Comparison of ENCODE assay signal across 9 cellular contexts in genomic region chr10:88992945-88993537, GRCh38. TPM values are rescaled to one million over a fixed set of nuclear protein-coding genes. Genes with fewer than 3 reads are reported as not detected.
DNase-seq lines count a peak whose midpoint lies in the region; ATAC-seq, FAIRE-seq and TF ChIP-seq lines count a peak whose summit lies in the region.
"Had no signal": no experiment of that assay in that cellular context is flagged by ENCODE, and none has a peak within 500 bp of the region (broad histone marks: within the 10 kb centered on the region; RNA-seq: fewer than 3 reads in every experiment).

No MANE protein-coding gene starts in this region.

- WGBS in psoas muscle, 3 donors = 40 to 50% (median 43%) methylated on average over 3 of the region's 3 CpGs

- H3K9ac ChIP-seq in OCI-LY3 (ENCODE audit: low read length) = peak overlapping the region; percentile 87

- H3K27ac ChIP-seq in OCI-LY3 (ENCODE audit: low read length) (peak overlapping the region; percentile 89), psoas muscle (peak overlapping the region; percentile 6)

- H3K4me1 ChIP-seq in OCI-LY3 (ENCODE audit: low read length) (peaks cover 63% of the 10 kb centered on the region), psoas muscle (peaks cover 4% of the 10 kb centered on the region)

- H3K4me2 ChIP-seq in OCI-LY3 (ENCODE audit: low read length) = peak overlapping the region; percentile 89

- peak; percentile 38 for DNase-seq in Daoy (ENCODE audit: low read depth)
- no peak for DNase-seq in psoas muscle
- DNase-seq in RCC 7860 (ENCODE audit: low spot score) = no peak
- DNase-seq in NCI-H526 treated with DMSO at 0.1 percent for 48 hours (lab: John Stamatoyannopoulos, UW) = no peak

- 0 out of 2 replicates have a peak overlapping the region, but pooled peaks have one; percentile 14 for H2AFZ ChIP-seq in OCI-LY3 (ENCODE audit: low read depth, low read length)

- FAIRE-seq in endometrium (lab: Jason Lieb, UNC) (peak; percentile 50), RCC 7860 (lab: Jason Lieb, UNC) (no peak)

- H3K79me2 ChIP-seq in OCI-LY3 (ENCODE audit: low read length) = peaks cover 59% of the 10 kb centered on the region

- H3K27me3 ChIP-seq in OCI-LY3 (ENCODE audit: low read depth, low read length) = no peaks in the 10 kb centered on the region
- H3K27me3 ChIP-seq in psoas muscle (ENCODE audit: insufficient read depth in 3 of 3, low read length in 2 of 3) = no peaks in the 10 kb centered on the region

- H3K36me3 ChIP-seq in OCI-LY3 (replicated peaks; ENCODE audit: low read depth, low read length) = no peaks in the 10 kb centered on the region
- H3K36me3 ChIP-seq in psoas muscle (ENCODE audit: insufficient read depth in 1 of 2, low read depth in 1 of 2) = no peaks in the 10 kb centered on the region

- intact Hi-C loops in psoas muscle (cut with DNase I) = no loop called here

- ATAC-seq in psoas muscle (no peak), HG03439 (IDR thresholded peaks at IDR 0.05; ENCODE audit: unreplicated experiment) (no peak), GM19035 (IDR thresholded peaks at IDR 0.05; ENCODE audit: unreplicated experiment) (no peak)
- ATAC-seq: esophagus mucosa had no signal

- TF ChIP-seq CTCF in OCI-LY3 (IDR thresholded peaks at IDR 0.05; ENCODE audit: low read depth, low read length) (no peak), psoas muscle (IDR thresholded peaks at IDR 0.05) (no peak)

- H3K9me3 ChIP-seq in OCI-LY3 (ENCODE audit: insufficient read depth, low read length) (no peaks in the 10 kb centered on the region), psoas muscle (no peaks in the 10 kb centered on the region)

- H4K20me1 ChIP-seq in OCI-LY3 (ENCODE audit: insufficient read depth, low read length) = no peaks in the 10 kb centered on the region

- H3K4me3 ChIP-seq in OCI-LY3 (ENCODE audit: low read length) (peak overlapping the region; percentile 96), psoas muscle (peak overlapping the region; percentile 92)

RNA-seq across cellular contexts. Expression of gene FAS, which starts 2.4 kb away (rescaled TPM):
- 5.2 and 5.8 TPM in 2 replicates for total RNA-seq in Daoy (2014; rRNA removed; shearing (Covaris generic))
- total RNA-seq in psoas muscle = 1 to 10 TPM; 1.6 to 3.8 (median 2.6) TPM
- polyA plus RNA-seq in psoas muscle = 1 to 10 TPM; 1.1 to 3.8 (median 1.4) TPM

RNA-seq across cellular contexts. Expression of gene ACTA2, which starts 40.5 kb away (rescaled TPM):
- 12.3 and 21.0 TPM in 2 replicates for total RNA-seq in Daoy (2014; rRNA removed; shearing (Covaris generic))
- 10 to 100 TPM; 39.6 to 63.1 (median 53.1) TPM for total RNA-seq in psoas muscle
- 10 to 100 TPM; 56.6 to 73.1 (median 65.6) TPM for polyA plus RNA-seq in psoas muscle
